Comparison of ENCODE assay signal across 10 cellular contexts in genomic region chr12:6952121-6952859, GRCh38. TPM values are rescaled to one million over a fixed set of nuclear protein-coding genes. Genes with fewer than 3 reads are reported as not detected.
DNase-seq lines count a peak whose midpoint lies in the region; ATAC-seq and TF ChIP-seq lines count a peak whose summit lies in the region.
"Had no signal": no experiment of that assay in that cellular context is flagged by ENCODE, and none has a peak within 500 bp of the region (broad histone marks: within the 10 kb centered on the region; RNA-seq: fewer than 3 reads in every experiment).

No MANE protein-coding gene starts in this region.

- intact Hi-C loops in lower leg skin (cut with DNase I; ENCODE audit: low total_unique reads), result loop anchor here (10.0 kb wide), 1 partner anchor 143 kb away; the partner anchor contains the start of gene C1R
- intact Hi-C loops in tibial artery (cut with DNase I; ENCODE audit: low total_unique reads), result no loop called here

- H3K27ac ChIP-seq in tibial artery, result no peak overlapping the region

- no peaks in the 10 kb centered on the region for H3K9me3 ChIP-seq in tibial artery

- TF ChIP-seq POLR2A in lower leg skin (IDR thresholded peaks at IDR 0.05), result no peak

- peaks cover 0 to 16% (median 0%) of the 10 kb centered on the region in 3 donors for H3K36me3 ChIP-seq in tibial artery

- TF ChIP-seq CTCF in lower leg skin (IDR thresholded peaks at IDR 0.05) (no peak), tibial artery (IDR thresholded peaks at IDR 0.05) (no peak)

- no peak for ATAC-seq in HG02884 (IDR thresholded peaks at IDR 0.05; ENCODE audit: unreplicated experiment)
- no peak for ATAC-seq in GM21723 (IDR thresholded peaks at IDR 0.05; ENCODE audit: unreplicated experiment)

- peak; percentile 76 for DNase-seq in activated effector memory CD4-positive, alpha-beta T cell treated with anti-CD3 and anti-CD28 coated beads, Interleukin-2, amount 50 U/mL, for 16 hours
- no peak for DNase-seq in activated effector memory CD4-positive, alpha-beta T cell treated with Interleukin-2 at 50 U/mL for 16 hours
- peak; percentile 62 to 68 for DNase-seq in activated T-cell treated with anti-CD3 and anti-CD28 coated beads, Interleukin-2, amount 50 U/mL, for 48 hours
- no peak for DNase-seq in lower leg skin (ENCODE audit: low spot score in 2 of 2)
- no peak for DNase-seq in tibial artery
- DNase-seq in OCI-M2 (lab: John Stamatoyannopoulos, UW; ENCODE audit: unreplicated experiment), result no peak
- DNase-seq: anterior cingulate cortex; stimulated activated CD4-positive, alpha-beta T cell treated with anti-CD3 and anti-CD28 coated beads, Interleukin-4, amount 100 ng/mL, for 1 hour had no signal

- no peaks in the 10 kb centered on the region for H3K4me1 ChIP-seq in tibial artery

- H3K27me3 ChIP-seq in tibial artery, result no peaks in the 10 kb centered on the region

- 70 to 81% methylated on average over 22 of the region's 22 CpGs for WGBS in lower leg skin, 2 donors

- H3K4me3 ChIP-seq in lower leg skin (ENCODE audit: low read depth, poor library complexity, severe bottlenecking) (peak overlapping the region; percentile 12), tibial artery (peak overlapping the region; percentile 35 to 43)

RNA-seq across cellular contexts. Expression of gene PTPN6, which starts 1.1 kb away (rescaled TPM):
- 10 to 100 TPM; 31.8 to 44.5 (median 34.4) TPM for total RNA-seq in lower leg skin

RNA-seq across cellular contexts. Expression of gene C12orf57, which starts 8.5 kb away (rescaled TPM):
- total RNA-seq in lower leg skin, result 100 to 1,000 TPM; 341 to 526 (median 418) TPM

RNA-seq across cellular contexts. Expression of gene RNU7-1, which starts 8.7 kb away (rescaled TPM):
- total RNA-seq in lower leg skin, result not detected

RNA-seq across cellular contexts. Expression of gene PHB2, which starts 18.2 kb away (rescaled TPM):
- total RNA-seq in lower leg skin, result 100 to 1,000 TPM; 176 to 256 (median 221) TPM

RNA-seq across cellular contexts. Expression of gene EMG1, which starts 18.4 kb away (rescaled TPM):
- total RNA-seq in lower leg skin, result 10 to 100 TPM; 31.7 to 43.1 (median 34.7) TPM

Comparison
In these comparisons a context has a peak if more than half of its experiments do, and no peak if none do; other contexts are left out.
1. DNase-seq: peak in activated effector memory CD4-positive, alpha-beta T cell treated with anti-CD3 and anti-CD28 coated beads, Interleukin-2, amount 50 U/mL, for 16 hours (single experiment) and activated T-cell treated with anti-CD3 and anti-CD28 coated beads, Interleukin-2, amount 50 U/mL, for 48 hours (2 of 2); none in activated effector memory CD4-positive, alpha-beta T cell treated with Interleukin-2 at 50 U/mL for 16 hours (single experiment), lower leg skin (0 of 2), tibial artery (0 of 2) and OCI-M2 (single experiment).